ENCODE assay signal across 8 cellular contexts in the genomic region with DNA sequence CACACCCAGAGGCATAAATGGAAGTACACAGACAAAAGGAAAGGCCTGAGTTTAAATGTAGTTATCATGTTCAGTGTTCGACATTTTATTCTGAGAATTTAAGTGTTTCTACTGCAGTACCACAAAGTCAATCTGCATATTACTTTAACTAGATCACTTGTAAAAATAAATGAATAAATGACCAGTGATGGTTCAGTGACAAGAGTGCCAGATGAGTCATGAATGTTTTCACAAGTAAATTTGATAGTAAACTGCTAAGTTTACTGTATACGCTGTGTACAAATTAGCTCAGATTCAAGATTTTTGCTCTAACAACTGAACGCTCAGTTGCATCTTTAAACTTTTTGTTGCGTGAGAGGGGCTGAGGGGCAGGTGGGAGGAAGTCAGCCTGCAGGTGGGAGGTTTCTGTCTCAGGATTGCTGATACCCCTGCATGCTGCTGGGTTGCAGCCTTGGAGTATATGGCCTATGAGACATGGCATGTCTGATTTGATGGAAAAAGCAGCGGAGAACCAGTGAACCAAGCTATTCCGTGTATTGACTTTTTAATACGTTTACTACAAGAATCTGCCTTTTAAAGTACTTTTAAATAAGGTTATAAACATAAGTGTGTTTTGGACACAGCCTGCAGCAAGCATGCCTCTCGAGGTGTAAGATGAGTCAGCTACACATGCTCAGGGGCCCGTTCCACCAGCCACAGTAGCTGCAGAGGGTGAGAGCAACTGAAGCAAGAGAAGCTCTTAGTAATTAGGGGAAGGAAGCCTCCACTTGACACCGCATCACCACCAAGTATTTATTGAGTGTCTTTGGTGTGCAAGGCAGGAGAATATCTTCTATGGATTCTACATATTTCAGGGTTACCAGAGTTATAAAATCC.
DNase-seq lines count a peak whose midpoint lies in the region; ATAC-seq and TF ChIP-seq lines count a peak whose summit lies in the region.

No MANE protein-coding gene starts in this region.

- intact Hi-C loops in PC-9 (cut with micrococcal nuclease; ENCODE audit: unreplicated experiment): no loop called here

- H2AFZ ChIP-seq in PC-9: no peak overlapping the region

- H3K4me3 ChIP-seq in PC-9: no peak overlapping the region

- no TSS peak for BruUV-seq in PC-9 (replicated peaks; lab: Mats Ljungman, UMichigan)

- no peaks in the 10 kb centered on the region for H3K27me3 ChIP-seq in PC-9 (ENCODE audit: insufficient read depth, low read depth)

- peaks cover 13% of the 10 kb centered on the region; the same call in 1 of the 2 replicates for H4K20me1 ChIP-seq in PC-9 (ENCODE audit: insufficient read depth)

- DNase-seq in PC-9 (peak; percentile 25 to 69), lung microvascular endothelial cell (ENCODE audit: low read depth in 2 of 2) (peak; percentile 29 to 69), DMS153 treated with DMSO at 0.1 percent for 48 hours (lab: John Stamatoyannopoulos, UW; ENCODE audit: unreplicated experiment) (no peak), retina (no peak), NCI-H82 treated with DMSO at 0.1 percent for 48 hours (lab: John Stamatoyannopoulos, UW; ENCODE audit: unreplicated experiment) (no peak)
- no peak for DNase-seq in activated naive CD4-positive, alpha-beta T cell treated with anti-CD3 and anti-CD28 coated beads, Interleukin-2, amount 50 U/mL, for 16 hours

- CTCF ChIA-PET in PC-9 (lab: Charles Lee): no interaction called here

- H3K27ac ChIP-seq in PC-9: peak overlapping the region; percentile 14; the same call in 1 of the 2 replicates

- H3K9me3 ChIP-seq in PC-9 (ENCODE audit: insufficient read depth, low read depth): no peaks in the 10 kb centered on the region

- peaks cover 64% of the 10 kb centered on the region for H3K4me1 ChIP-seq in PC-9 (replicated peaks; ENCODE audit: insufficient read depth)

- H3K79me2 ChIP-seq in PC-9 (ENCODE audit: low read depth): peaks cover 99% of the 10 kb centered on the region

- ATAC-seq in GM18861 (IDR thresholded peaks at IDR 0.05; ENCODE audit: unreplicated experiment) (peak; percentile 78), HG02759 (IDR thresholded peaks at IDR 0.05; ENCODE audit: unreplicated experiment) (peak; percentile 92)

- no peak for TF ChIP-seq CTCF in PC-9 (conservative IDR thresholded peaks at IDR 0.05)

- H3K4me2 ChIP-seq in PC-9: peak overlapping the region; percentile 26

- H3F3A ChIP-seq in PC-9 (ENCODE audit: insufficient read depth, low read depth): peaks cover 30% of the 10 kb centered on the region; the same call in 1 of the 2 replicates

- POLR2A ChIA-PET in PC-9 (lab: Charles Lee; ENCODE audit: unreplicated experiment): no interaction called here

- H3K9me2 ChIP-seq in PC-9 (ENCODE audit: insufficient read depth): no peaks in the 10 kb centered on the region

- H3K36me3 ChIP-seq in PC-9 (ENCODE audit: low read depth): 0 out of 2 replicates have a peak, but pooled peaks cover 9% of the 10 kb centered on the region

Comparison
In these comparisons a context has a peak if more than half of its experiments do, and no peak if none do; other contexts are left out.
1. DNase-seq: peak in PC-9 (2 of 2) and lung microvascular endothelial cell (2 of 2); none in DMS153 treated with DMSO at 0.1 percent for 48 hours (single experiment), retina (single experiment), activated naive CD4-positive, alpha-beta T cell treated with anti-CD3 and anti-CD28 coated beads, Interleukin-2, amount 50 U/mL, for 16 hours (single experiment) and NCI-H82 treated with DMSO at 0.1 percent for 48 hours (single experiment).